In the genomic region with DNA sequence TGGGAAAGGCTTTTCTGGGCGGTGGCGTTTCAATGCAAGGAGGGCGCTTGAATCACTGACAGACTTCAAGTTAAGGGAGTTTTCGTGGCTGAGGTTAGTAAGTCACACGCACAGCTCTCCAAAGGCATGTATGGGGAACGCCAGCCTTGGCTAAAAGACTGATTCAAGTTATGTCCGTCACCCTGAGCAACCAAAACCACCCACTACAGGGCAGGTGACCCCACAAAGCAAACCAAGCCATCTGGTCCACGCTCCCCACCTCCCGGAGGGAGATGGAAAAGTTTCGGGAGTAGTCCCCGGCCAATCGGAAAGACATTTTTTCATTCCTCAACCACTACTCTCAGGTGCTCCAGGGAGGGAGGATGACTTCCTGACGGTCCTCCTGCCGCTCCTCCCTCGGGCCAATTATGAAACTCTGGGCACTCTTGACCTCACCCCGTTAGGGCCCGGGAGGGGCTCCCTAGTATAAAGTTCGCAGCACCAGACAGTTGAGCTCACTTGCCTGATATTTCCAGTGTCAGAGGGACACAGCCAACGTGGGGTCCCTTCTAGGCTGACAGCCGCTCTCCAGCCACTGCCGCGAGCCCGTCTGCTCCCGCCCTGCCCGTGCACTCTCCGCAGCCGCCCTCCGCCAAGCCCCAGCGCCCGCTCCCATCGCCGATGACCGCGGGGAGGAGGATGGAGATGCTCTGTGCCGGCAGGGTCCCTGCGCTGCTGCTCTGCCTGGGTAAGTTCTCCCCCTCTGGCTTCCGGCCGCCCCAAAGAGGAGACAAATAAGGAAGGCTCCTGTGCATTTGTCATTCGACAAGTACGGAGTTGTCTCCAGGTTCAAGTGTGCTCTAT, we compare ENCODE assay signal across 8 cellular contexts. TPM values are rescaled to one million over a fixed set of nuclear protein-coding genes. Genes with fewer than 3 reads are reported as not detected.
DNase-seq lines count a peak whose midpoint lies in the region; ATAC-seq and TF ChIP-seq lines count a peak whose summit lies in the region.

A gene with protein sequence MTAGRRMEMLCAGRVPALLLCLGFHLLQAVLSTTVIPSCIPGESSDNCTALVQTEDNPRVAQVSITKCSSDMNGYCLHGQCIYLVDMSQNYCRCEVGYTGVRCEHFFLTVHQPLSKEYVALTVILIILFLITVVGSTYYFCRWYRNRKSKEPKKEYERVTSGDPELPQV (plus strand): TSS at position 497 of the 843 bp plus-strand sequence. CDS start 164 bp downstream, at position 661.

- DNase-seq in activated effector memory CD4-positive, alpha-beta T cell treated with anti-CD3 and anti-CD28 coated beads, Interleukin-2, amount 50 U/mL, for 16 hours, result peak; percentile 65
- DNase-seq in activated effector memory CD4-positive, alpha-beta T cell treated with Interleukin-2 at 50 U/mL for 16 hours, result no peak
- peak; percentile 32 for DNase-seq in activated CD8-positive, alpha-beta T cell treated with anti-CD3 and anti-CD28 coated beads for 36 hours
- DNase-seq in glutamatergic neuron (peak; percentile 81), omental fat pad (ENCODE audit: low spot score) (no peak), DMS153 treated with DMSO at 0.1 percent for 48 hours (lab: John Stamatoyannopoulos, UW; ENCODE audit: unreplicated experiment) (no peak), putamen (ENCODE audit: low spot score) (no peak)

- H3K27ac Mint-ChIP-seq in activated CD8-positive, alpha-beta T cell treated with anti-CD3 and anti-CD28 coated beads for 36 hours, result no peak within 1 kb of the TSS
- H3K27ac Mint-ChIP-seq in glutamatergic neuron (ENCODE audit: unreplicated experiment), result no peak within 1 kb of the TSS

- peak within 1 kb of the TSS; percentile 53 for H3K4me3 Mint-ChIP-seq in activated CD8-positive, alpha-beta T cell treated with anti-CD3 and anti-CD28 coated beads for 36 hours
- H3K4me3 Mint-ChIP-seq in glutamatergic neuron (ENCODE audit: unreplicated experiment), result peak within 1 kb of the TSS; percentile 85

- TF ChIP-seq CTCF in activated CD8-positive, alpha-beta T cell treated with anti-CD3 and anti-CD28 coated beads for 36 hours (IDR thresholded peaks at IDR 0.05), result no peak
- TF ChIP-seq CTCF in glutamatergic neuron (IDR thresholded peaks at IDR 0.05; ENCODE audit: partially characterized antibody, unreplicated experiment), result no peak
- no peak for TF ChIP-seq CTCF in omental fat pad (IDR thresholded peaks at IDR 0.05)

- peaks cover 27% of the 10 kb centered on the region for H3K27me3 Mint-ChIP-seq in activated CD8-positive, alpha-beta T cell treated with anti-CD3 and anti-CD28 coated beads for 36 hours
- peaks cover 2% of the 10 kb centered on the region for H3K27me3 Mint-ChIP-seq in glutamatergic neuron (ENCODE audit: unreplicated experiment)

- no peaks in the 10 kb centered on the region for H3K36me3 Mint-ChIP-seq in activated CD8-positive, alpha-beta T cell treated with anti-CD3 and anti-CD28 coated beads for 36 hours (ENCODE audit: low read depth)
- H3K36me3 Mint-ChIP-seq in glutamatergic neuron (ENCODE audit: unreplicated experiment), result no peaks in the 10 kb centered on the region

- CTCF ChIA-PET in activated CD8-positive, alpha-beta T cell treated with anti-CD3 and anti-CD28 coated beads for 36 hours (lab: Charles Lee), result interaction anchor here (1.3 kb wide), 1 partner anchor 44 kb away, joined by 3 read pairs; no protein-coding TSS in a partner anchor

- ATAC-seq in HG03139 (IDR thresholded peaks at IDR 0.05; ENCODE audit: unreplicated experiment) (peak; percentile 53), omental fat pad (ENCODE audit: low FRiP score) (peak; percentile 72)
- peak; percentile 65 for ATAC-seq in activated CD8-positive, alpha-beta T cell treated with anti-CD3 and anti-CD28 coated beads for 36 hours

- intact Hi-C loops in activated CD8-positive, alpha-beta T cell treated with anti-CD3 and anti-CD28 coated beads for 36 hours (cut with micrococcal nuclease), result no loop called here

- POLR2A ChIA-PET in activated CD8-positive, alpha-beta T cell treated with anti-CD3 and anti-CD28 coated beads for 36 hours (lab: Charles Lee), result interaction anchor here (0.6 kb wide), 1 partner anchor 37 kb away, joined by 3 read pairs; no protein-coding TSS in a partner anchor

- H3K4me1 Mint-ChIP-seq in activated CD8-positive, alpha-beta T cell treated with anti-CD3 and anti-CD28 coated beads for 36 hours (ENCODE audit: low read depth), result peaks cover 10% of the 10 kb centered on the region
- H3K4me1 Mint-ChIP-seq in glutamatergic neuron (ENCODE audit: low read depth, unreplicated experiment), result peaks cover 2% of the 10 kb centered on the region

- no peaks in the 10 kb centered on the region for H3K9me3 Mint-ChIP-seq in activated CD8-positive, alpha-beta T cell treated with anti-CD3 and anti-CD28 coated beads for 36 hours
- H3K9me3 Mint-ChIP-seq in glutamatergic neuron (ENCODE audit: unreplicated experiment), result no peaks in the 10 kb centered on the region

RNA-seq across cellular contexts. Expression of the gene that starts here (rescaled TPM):
- not detected for total RNA-seq in activated CD8-positive, alpha-beta T cell treated with anti-CD3 and anti-CD28 coated beads for 36 hours
- not detected for total RNA-seq in glutamatergic neuron (ENCODE audit: unreplicated experiment)
- total RNA-seq in omental fat pad, result 10 to 100 TPM in 1 of 4 donors, 1 to 10 TPM in 3; 1.7 to 16.3 (median 7.9) TPM

Comparison
In these comparisons a context has a peak if more than half of its experiments do, and no peak if none do; other contexts are left out.
1. Peak in DNase-seq and ATAC-seq in activated CD8-positive, alpha-beta T cell treated with anti-CD3 and anti-CD28 coated beads for 36 hours; RNA of the gene not detected or under 1 TPM.
2. Peak in DNase-seq in glutamatergic neuron; RNA of the gene not detected or under 1 TPM.